25 cellular contexts compared by ENCODE assay signal in genomic region chr19:29188289-29188688, GRCh38.
"Had no signal": no experiment of that assay in that cellular context is flagged by ENCODE, and none has a peak within 500 bp of the region (broad histone marks: within the 10 kb centered on the region; RNA-seq: fewer than 3 reads in every experiment).

No MANE protein-coding gene starts in this region.

- H3K36me3 Mint-ChIP-seq: activated naive CD8-positive, alpha-beta T cell had no signal

- H3K27ac Mint-ChIP-seq: activated CD4-positive, alpha-beta T cell treated with anti-CD3 and anti-CD28 coated beads for 36 hours; activated CD4-positive, alpha-beta T cell treated with anti-CD3 and anti-CD28 coated beads, Interleukin-2, amount 10 ng/mL, durations not matched to agents 7 days and 5 days; activated CD8-positive, alpha-beta T cell treated with anti-CD3 and anti-CD28 coated beads for 36 hours; activated naive CD8-positive, alpha-beta T cell; activated T-helper 17 cell treated with anti-CD3 and anti-CD28 coated beads, Interleukin-2, amount 50 U/mL, for 72 hours had no signal

- H3K9me3 Mint-ChIP-seq: activated CD4-positive, alpha-beta T cell treated with anti-CD3 and anti-CD28 coated beads, Interleukin-2, amount 10 ng/mL, durations not matched to agents 7 days and 5 days; activated CD8-positive, alpha-beta T cell treated with anti-CD3 and anti-CD28 coated beads for 36 hours; activated T-cell treated with anti-CD3 and anti-CD28 coated beads, Interleukin-2, amount 50 U/mL, for 4 hours; activated T-helper 17 cell treated with anti-CD3 and anti-CD28 coated beads, Interleukin-2, amount 50 U/mL, for 72 hours had no signal

- H3K9me3 ChIP-seq: colonic mucosa, esophagus squamous epithelium, heart left ventricle had no signal

- ATAC-seq: activated CD4-positive, alpha-beta T cell treated with anti-CD3 and anti-CD28 coated beads for 36 hours; activated CD8-positive, alpha-beta T cell treated with anti-CD3 and anti-CD28 coated beads for 36 hours; activated T-cell treated with anti-CD3 and anti-CD28 coated beads, Interleukin-2, amount 50 U/mL, for 4 hours; activated T-helper 17 cell treated with anti-CD3 and anti-CD28 coated beads, Interleukin-2, amount 50 U/mL, for 72 hours had no signal

- H3K27me3 Mint-ChIP-seq: activated CD4-positive, alpha-beta T cell treated with anti-CD3 and anti-CD28 coated beads, Interleukin-2, amount 10 ng/mL, durations not matched to agents 7 days and 5 days; activated CD8-positive, alpha-beta T cell treated with anti-CD3 and anti-CD28 coated beads for 36 hours; activated T-helper 17 cell treated with anti-CD3 and anti-CD28 coated beads, Interleukin-2, amount 50 U/mL, for 72 hours had no signal

- H3K27me3 ChIP-seq: brain microvascular endothelial cell, colonic mucosa had no signal

- H3K27ac ChIP-seq: brain microvascular endothelial cell, colonic mucosa, epithelial cell of prostate, esophagus squamous epithelium, heart left ventricle had no signal

- H3K36me3 ChIP-seq: brain microvascular endothelial cell, colonic mucosa, esophagus squamous epithelium, heart left ventricle had no signal

- H3K4me3 Mint-ChIP-seq: activated CD4-positive, alpha-beta T cell treated with anti-CD3 and anti-CD28 coated beads for 36 hours; activated CD4-positive, alpha-beta T cell treated with anti-CD3 and anti-CD28 coated beads, Interleukin-2, amount 10 ng/mL, durations not matched to agents 7 days and 5 days; activated CD8-positive, alpha-beta T cell treated with anti-CD3 and anti-CD28 coated beads for 36 hours; activated naive CD8-positive, alpha-beta T cell; activated T-cell treated with anti-CD3 and anti-CD28 coated beads, Interleukin-2, amount 50 U/mL, for 4 hours; activated T-helper 17 cell treated with anti-CD3 and anti-CD28 coated beads, Interleukin-2, amount 50 U/mL, for 72 hours had no signal

- H3K4me1 ChIP-seq: colonic mucosa, heart left ventricle had no signal

- H3K4me3 ChIP-seq: colonic mucosa, esophagus squamous epithelium, heart left ventricle had no signal

- DNase-seq: activated CD4-positive, alpha-beta T cell treated with anti-CD3 and anti-CD28 coated beads for 36 hours; activated CD4-positive, alpha-beta T cell treated with anti-CD3 and anti-CD28 coated beads, Interleukin-2, amount 10 ng/mL, durations not matched to agents 7 days and 5 days; activated CD4-positive, alpha-beta T cell treated with anti-CD3 and anti-CD28 coated beads, Interleukin-2, amount 50 U/mL, for 48 hours; activated CD4-positive, CD25-positive, alpha-beta regulatory T cell; activated CD4-positive, CD25-positive, alpha-beta regulatory T cell treated with anti-CD3 and anti-CD28 coated beads, Interleukin-2, amount 50 U/mL, for 72 hours; activated CD8-positive, alpha-beta memory T cell treated with anti-CD3 and anti-CD28 coated beads for 24 hours; activated CD8-positive, alpha-beta T cell treated with anti-CD3 and anti-CD28 coated beads for 36 hours; activated effector memory CD4-positive, alpha-beta T cell treated with Interleukin-2 at 50 U/mL for 16 hours; activated gamma-delta T cell treated with Interleukin-2 at 50 U/mL for 16 hours; activated naive CD4-positive, alpha-beta T cell treated with anti-CD3 and anti-CD28 coated beads, Interleukin-2, amount 50 U/mL, for 16 hours; activated naive CD4-positive, alpha-beta T cell treated with Interleukin-2 at 50 U/mL for 16 hours; activated T-cell treated with anti-CD3 and anti-CD28 coated beads, Interleukin-2, amount 50 U/mL, for 4 hours; amniotic stem cell; brain microvascular endothelial cell; central memory CD4-positive, alpha-beta T cell; cerebellar nuclear complex; colonic mucosa; effector CD8-positive, alpha-beta T cell; esophagus squamous epithelium; foreskin melanocyte; heart left ventricle; T-helper 2 cell had no signal
